In the genomic region with DNA sequence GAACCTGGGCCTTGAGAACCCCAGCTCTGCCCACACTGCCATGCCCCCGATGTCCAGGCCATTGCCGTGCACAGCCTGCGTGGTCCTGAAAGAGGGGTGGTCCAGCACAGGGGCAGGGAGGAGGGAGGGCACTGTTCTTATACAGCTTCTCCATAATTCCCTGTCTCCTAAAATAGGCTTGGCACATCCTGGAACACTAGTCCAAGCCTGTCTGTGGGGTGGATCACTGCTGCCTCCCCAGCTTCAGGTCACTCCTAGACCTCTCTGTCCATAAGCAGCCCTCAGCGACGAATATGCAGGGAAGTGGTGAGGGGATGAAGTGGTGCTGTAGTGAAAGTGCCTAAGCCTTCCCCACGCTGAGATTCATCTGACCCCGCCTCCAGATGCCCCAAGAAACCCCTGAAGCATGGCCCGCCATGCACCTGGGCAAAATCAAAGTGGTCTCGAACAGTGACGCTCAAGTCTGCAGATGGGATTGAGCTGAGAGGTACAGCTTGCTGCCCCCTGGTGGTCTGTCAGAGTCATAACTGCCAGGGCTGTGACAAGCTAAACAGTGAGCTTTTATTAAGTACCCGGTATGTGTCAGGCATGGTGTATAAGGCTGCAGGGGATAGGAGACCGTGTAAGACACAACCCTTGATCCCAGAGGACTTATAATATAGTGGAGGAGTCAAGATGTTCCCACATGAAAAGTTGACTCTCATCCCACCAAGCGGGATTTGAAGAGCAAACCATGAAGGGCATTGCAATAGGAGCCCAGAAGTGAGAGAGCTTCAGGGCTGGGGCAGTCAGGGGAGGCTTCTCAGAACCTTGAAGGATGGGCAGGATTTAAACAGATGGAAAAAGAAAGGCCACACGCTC, we compare ENCODE assay signal across 1 cellular context.
TF ChIP-seq lines count a peak whose summit lies in the region.

No MANE protein-coding gene starts in this region.

TF ChIP-seq in K562, 482 proteins besides CTCF, POLR2A, EP300 and RAD21 (continued from another document and continues in another):
- TF ChIP-seq NRF1 (conservative IDR thresholded peaks at IDR 0.05 in 1 of 2, IDR thresholded peaks at IDR 0.05 in 1 of 2) (no peak), BRF2 (IDR thresholded peaks at IDR 0.05; ENCODE audit: borderline replicate concordance, insufficient read depth, insufficient read length) (no peak), KLF1 (tag; IDR thresholded peaks at IDR 0.05) (no peak), ZNF561 (CRISPR knock-in tag; conservative IDR thresholded peaks at IDR 0.05) (no peak), ZHX1 (conservative IDR thresholded peaks at IDR 0.05; ENCODE audit: low read length) (no peak), BRF1 (IDR thresholded peaks at IDR 0.05; ENCODE audit: borderline replicate concordance, extremely low read depth, insufficient read length) (no peak), GABPB2 (CRISPR knock-in tag; conservative IDR thresholded peaks at IDR 0.05) (no peak), CHD1 (IDR thresholded peaks at IDR 0.05; ENCODE audit: low read length) (no peak), PTBP1 (IDR thresholded peaks at IDR 0.05; ENCODE audit: low read depth, low read length) (no peak), HBP1 (CRISPR knock-in tag; IDR thresholded peaks at IDR 0.05) (no peak), CTBP1 (IDR thresholded peaks at IDR 0.05; ENCODE audit: borderline replicate concordance) (0 out of 2 replicates have a peak, but pooled peaks have one; percentile 18), POU5F1 (IDR thresholded peaks at IDR 0.05; ENCODE audit: borderline replicate concordance, low read depth, low read length, partially characterized antibody) (no peak), FOXJ2 (tag; IDR thresholded peaks at IDR 0.05) (no peak), PHB (CRISPR knock-in tag; IDR thresholded peaks at IDR 0.05) (no peak), HDAC6 (IDR thresholded peaks at IDR 0.05; ENCODE audit: low read depth, low read length) (no peak), ZNF445 (CRISPR knock-in tag; IDR thresholded peaks at IDR 0.05; ENCODE audit: low read depth) (no peak), XRCC5 (IDR thresholded peaks at IDR 0.05; ENCODE audit: low read depth, low read length) (peak; percentile 75; the same call in 1 of the 2 replicates), ELF1 (tag; IDR thresholded peaks at IDR 0.05) (no peak), PHF21A (IDR thresholded peaks at IDR 0.05; ENCODE audit: borderline replicate concordance, low read depth) (no peak), CBX5 (IDR thresholded peaks at IDR 0.05; ENCODE audit: borderline replicate concordance, low read depth) (no peak), MEF2D (tag; conservative IDR thresholded peaks at IDR 0.05; ENCODE audit: low read depth) (no peak), MXI1 (IDR thresholded peaks at IDR 0.05; ENCODE audit: low read depth, low read length) (no peak), NBN (IDR thresholded peaks at IDR 0.05; ENCODE audit: low read depth) (no peak), SRSF9 (IDR thresholded peaks at IDR 0.05; ENCODE audit: borderline replicate concordance, low read depth, low read length) (no peak), HSF4 (CRISPR knock-in tag; IDR thresholded peaks at IDR 0.05; ENCODE audit: borderline replicate concordance) (no peak), ZNF778 (CRISPR knock-in tag; IDR thresholded peaks at IDR 0.05) (no peak), MYC (IDR thresholded peaks at IDR 0.05; ENCODE audit: low read depth, low read length) (no peak), MYC (CRISPR knock-in tag; IDR thresholded peaks at IDR 0.05; ENCODE audit: borderline replicate concordance, low read depth) (no peak), ZEB2 (IDR thresholded peaks at IDR 0.05) (no peak), ZNF583 (CRISPR knock-in tag; IDR thresholded peaks at IDR 0.05) (no peak), ZSCAN29 (IDR thresholded peaks at IDR 0.05) (no peak), NONO (IDR thresholded peaks at IDR 0.05; ENCODE audit: low read depth in 2 of 2, low read length in 1 of 2) (no peak), FOXA1 (IDR thresholded peaks at IDR 0.05; ENCODE audit: borderline replicate concordance) (no peak), SMC3 (conservative IDR thresholded peaks at IDR 0.05; ENCODE audit: insufficient read depth, low read depth, low read length) (peak; percentile 92), ZC3H8 (IDR thresholded peaks at IDR 0.05) (no peak), CHD2 (IDR thresholded peaks at IDR 0.05; ENCODE audit: low read depth, low read length) (no peak), SMARCC2 (IDR thresholded peaks at IDR 0.05; ENCODE audit: low read depth) (no peak)
- TF ChIP-seq, protein P1, sequence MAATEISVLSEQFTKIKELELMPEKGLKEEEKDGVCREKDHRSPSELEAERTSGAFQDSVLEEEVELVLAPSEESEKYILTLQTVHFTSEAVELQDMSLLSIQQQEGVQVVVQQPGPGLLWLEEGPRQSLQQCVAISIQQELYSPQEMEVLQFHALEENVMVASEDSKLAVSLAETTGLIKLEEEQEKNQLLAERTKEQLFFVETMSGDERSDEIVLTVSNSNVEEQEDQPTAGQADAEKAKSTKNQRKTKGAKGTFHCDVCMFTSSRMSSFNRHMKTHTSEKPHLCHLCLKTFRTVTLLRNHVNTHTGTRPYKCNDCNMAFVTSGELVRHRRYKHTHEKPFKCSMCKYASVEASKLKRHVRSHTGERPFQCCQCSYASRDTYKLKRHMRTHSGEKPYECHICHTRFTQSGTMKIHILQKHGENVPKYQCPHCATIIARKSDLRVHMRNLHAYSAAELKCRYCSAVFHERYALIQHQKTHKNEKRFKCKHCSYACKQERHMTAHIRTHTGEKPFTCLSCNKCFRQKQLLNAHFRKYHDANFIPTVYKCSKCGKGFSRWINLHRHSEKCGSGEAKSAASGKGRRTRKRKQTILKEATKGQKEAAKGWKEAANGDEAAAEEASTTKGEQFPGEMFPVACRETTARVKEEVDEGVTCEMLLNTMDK (IDR thresholded peaks at IDR 0.05; ENCODE audit: borderline replicate concordance, insufficient read depth, low read depth, low read length, poor library complexity, severe bottlenecking) = peak; percentile 31
- TF ChIP-seq, protein P2, sequence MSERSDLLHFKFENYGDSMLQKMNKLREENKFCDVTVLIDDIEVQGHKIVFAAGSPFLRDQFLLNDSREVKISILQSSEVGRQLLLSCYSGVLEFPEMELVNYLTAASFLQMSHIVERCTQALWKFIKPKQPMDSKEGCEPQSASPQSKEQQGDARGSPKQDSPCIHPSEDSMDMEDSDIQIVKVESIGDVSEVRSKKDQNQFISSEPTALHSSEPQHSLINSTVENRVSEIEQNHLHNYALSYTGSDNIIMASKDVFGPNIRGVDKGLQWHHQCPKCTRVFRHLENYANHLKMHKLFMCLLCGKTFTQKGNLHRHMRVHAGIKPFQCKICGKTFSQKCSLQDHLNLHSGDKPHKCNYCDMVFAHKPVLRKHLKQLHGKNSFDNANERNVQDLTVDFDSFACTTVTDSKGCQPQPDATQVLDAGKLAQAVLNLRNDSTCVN (CRISPR knock-in tag; IDR thresholded peaks at IDR 0.05) = no peak
- TF ChIP-seq, protein P3, sequence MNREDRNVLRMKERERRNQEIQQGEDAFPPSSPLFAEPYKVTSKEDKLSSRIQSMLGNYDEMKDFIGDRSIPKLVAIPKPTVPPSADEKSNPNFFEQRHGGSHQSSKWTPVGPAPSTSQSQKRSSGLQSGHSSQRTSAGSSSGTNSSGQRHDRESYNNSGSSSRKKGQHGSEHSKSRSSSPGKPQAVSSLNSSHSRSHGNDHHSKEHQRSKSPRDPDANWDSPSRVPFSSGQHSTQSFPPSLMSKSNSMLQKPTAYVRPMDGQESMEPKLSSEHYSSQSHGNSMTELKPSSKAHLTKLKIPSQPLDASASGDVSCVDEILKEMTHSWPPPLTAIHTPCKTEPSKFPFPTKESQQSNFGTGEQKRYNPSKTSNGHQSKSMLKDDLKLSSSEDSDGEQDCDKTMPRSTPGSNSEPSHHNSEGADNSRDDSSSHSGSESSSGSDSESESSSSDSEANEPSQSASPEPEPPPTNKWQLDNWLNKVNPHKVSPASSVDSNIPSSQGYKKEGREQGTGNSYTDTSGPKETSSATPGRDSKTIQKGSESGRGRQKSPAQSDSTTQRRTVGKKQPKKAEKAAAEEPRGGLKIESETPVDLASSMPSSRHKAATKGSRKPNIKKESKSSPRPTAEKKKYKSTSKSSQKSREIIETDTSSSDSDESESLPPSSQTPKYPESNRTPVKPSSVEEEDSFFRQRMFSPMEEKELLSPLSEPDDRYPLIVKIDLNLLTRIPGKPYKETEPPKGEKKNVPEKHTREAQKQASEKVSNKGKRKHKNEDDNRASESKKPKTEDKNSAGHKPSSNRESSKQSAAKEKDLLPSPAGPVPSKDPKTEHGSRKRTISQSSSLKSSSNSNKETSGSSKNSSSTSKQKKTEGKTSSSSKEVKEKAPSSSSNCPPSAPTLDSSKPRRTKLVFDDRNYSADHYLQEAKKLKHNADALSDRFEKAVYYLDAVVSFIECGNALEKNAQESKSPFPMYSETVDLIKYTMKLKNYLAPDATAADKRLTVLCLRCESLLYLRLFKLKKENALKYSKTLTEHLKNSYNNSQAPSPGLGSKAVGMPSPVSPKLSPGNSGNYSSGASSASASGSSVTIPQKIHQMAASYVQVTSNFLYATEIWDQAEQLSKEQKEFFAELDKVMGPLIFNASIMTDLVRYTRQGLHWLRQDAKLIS (CRISPR knock-in tag; IDR thresholded peaks at IDR 0.05) = no peak
- TF ChIP-seq, protein P4, sequence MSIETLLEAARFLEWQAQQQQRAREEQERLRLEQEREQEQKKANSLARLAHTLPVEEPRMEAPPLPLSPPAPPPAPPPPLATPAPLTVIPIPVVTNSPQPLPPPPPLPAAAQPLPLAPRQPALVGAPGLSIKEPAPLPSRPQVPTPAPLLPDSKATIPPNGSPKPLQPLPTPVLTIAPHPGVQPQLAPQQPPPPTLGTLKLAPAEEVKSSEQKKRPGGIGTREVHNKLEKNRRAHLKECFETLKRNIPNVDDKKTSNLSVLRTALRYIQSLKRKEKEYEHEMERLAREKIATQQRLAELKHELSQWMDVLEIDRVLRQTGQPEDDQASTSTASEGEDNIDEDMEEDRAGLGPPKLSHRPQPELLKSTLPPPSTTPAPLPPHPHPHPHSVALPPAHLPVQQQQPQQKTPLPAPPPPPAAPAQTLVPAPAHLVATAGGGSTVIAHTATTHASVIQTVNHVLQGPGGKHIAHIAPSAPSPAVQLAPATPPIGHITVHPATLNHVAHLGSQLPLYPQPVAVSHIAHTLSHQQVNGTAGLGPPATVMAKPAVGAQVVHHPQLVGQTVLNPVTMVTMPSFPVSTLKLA (conservative IDR thresholded peaks at IDR 0.05) = no peak
